7 cellular contexts compared by ENCODE assay signal in genomic region chr12:27652174-27652763, GRCh38.
DNase-seq lines count a peak whose midpoint lies in the region; ATAC-seq and TF ChIP-seq lines count a peak whose summit lies in the region.

No MANE protein-coding gene starts in this region.

- H3K4me3 ChIP-seq in astrocyte of the spinal cord (ENCODE audit: low read depth, low read length) (no peak overlapping the region), skeletal muscle cell (ENCODE audit: low read depth, low read length) (no peak overlapping the region)

- in situ Hi-C loops in astrocyte of the spinal cord (cut with HindIII; ENCODE audit: low sequenced_read_pairs): no loop called here

- no peak for ATAC-seq in GM19467 (IDR thresholded peaks at IDR 0.05; ENCODE audit: unreplicated experiment)

- DNase-seq in DMS53 treated with DMSO at 0.1 percent for 48 hours (lab: John Stamatoyannopoulos, UW; ENCODE audit: unreplicated experiment) (peak; percentile 87), HS-27A (ENCODE audit: low read depth) (peak; percentile 72), NCI-H82 treated with DMSO at 0.1 percent for 48 hours (lab: John Stamatoyannopoulos, UW; ENCODE audit: unreplicated experiment) (peak; percentile 54), astrocyte of the spinal cord (ENCODE audit: low read depth, low spot score) (peak; percentile 86), hepatic stellate cell (ENCODE audit: low spot score) (peak; percentile 51), skeletal muscle cell (ENCODE audit: low read depth) (peak; percentile 48)

- peak; percentile 85 for TF ChIP-seq CTCF in astrocyte of the spinal cord (IDR thresholded peaks at IDR 0.05; ENCODE audit: low read depth, low read length)
